Comparison of ENCODE assay signal across 8 cellular contexts in the genomic region with DNA sequence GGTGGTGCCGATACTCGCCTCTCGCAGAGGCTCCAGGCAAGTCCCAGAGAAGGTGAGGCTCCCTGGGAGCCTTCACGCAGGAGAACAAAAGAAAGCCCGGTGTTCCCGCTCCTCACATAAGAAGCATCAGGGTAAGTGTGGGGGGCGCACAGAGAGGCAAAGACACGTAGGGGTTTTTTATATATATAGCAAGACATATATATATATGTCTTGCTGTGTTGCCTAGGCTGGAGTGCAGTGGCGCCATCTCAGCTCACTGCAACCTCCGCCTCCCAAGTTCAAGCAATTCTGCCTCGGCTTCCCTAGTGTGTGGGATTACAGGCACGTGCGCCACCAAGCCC.
A peak's percentile ranks its signal among the peaks of the same experiment; 100 is the strongest.
DNase-seq lines count a peak whose midpoint lies in the region; ATAC-seq and TF ChIP-seq lines count a peak whose summit lies in the region.

No MANE protein-coding gene starts in this region.

- H3K27me3 ChIP-seq in OCI-LY1 (ENCODE audit: insufficient read depth, low read length) (peaks cover 7% of the 10 kb centered on the region; the same call in 1 of the 2 replicates), esophagus muscularis mucosa (no peaks in the 10 kb centered on the region)

- no peak for TF ChIP-seq EP300 in esophagus muscularis mucosa (IDR thresholded peaks at IDR 0.05)

- peak overlapping the region; percentile 61 for H3K4me3 Mint-ChIP-seq in T-helper 1 cell treated with Interleukin-12 subunit alpha and Interleukin-12 subunit beta and Interleukin-4 antibody, amounts not matched to agents 30 μg/mL and 1 μg/mL, for 36 hours

- H3K4me3 ChIP-seq in OCI-LY1 (ENCODE audit: low read depth, low read length, poor library complexity, severe bottlenecking) (peak overlapping the region; percentile 48), esophagus muscularis mucosa (peak overlapping the region; percentile 40 to 59 (median 48))

- H3K27me3 Mint-ChIP-seq in T-helper 1 cell treated with Interleukin-12 subunit alpha and Interleukin-12 subunit beta and Interleukin-4 antibody, amounts not matched to agents 30 μg/mL and 1 μg/mL, for 36 hours (ENCODE audit: low read depth): no peaks in the 10 kb centered on the region

- TF ChIP-seq POLR2A in esophagus muscularis mucosa (IDR thresholded peaks at IDR 0.05; ENCODE audit: low read depth): no peak

- peaks cover 35% of the 10 kb centered on the region for H3K4me1 ChIP-seq in OCI-LY1 (ENCODE audit: insufficient read depth, low read length, severe bottlenecking)
- H3K4me1 ChIP-seq in esophagus muscularis mucosa: peaks cover 11 to 33% (median 29%) of the 10 kb centered on the region in 4 donors

- 34% methylated on average over 13 of the region's 13 CpGs for WGBS in esophagus muscularis mucosa

- TF ChIP-seq CTCF in OCI-LY1 (IDR thresholded peaks at IDR 0.05; ENCODE audit: low read length) (no peak), esophagus muscularis mucosa (IDR thresholded peaks at IDR 0.05) (no peak)

- no peaks in the 10 kb centered on the region for H3F3A ChIP-seq in OCI-LY1 (ENCODE audit: insufficient read depth, low read length)

- peak; percentile 8 for ATAC-seq in stimulated activated naive CD8-positive, alpha-beta T cell treated with anti-CD3 and anti-CD28 coated beads, Interleukin-15, Interleukin-2, amounts not matched to agents 100 U/mL and 50 U/mL, for 24 hours
- no peak for ATAC-seq in HG02759 (IDR thresholded peaks at IDR 0.05; ENCODE audit: unreplicated experiment)
- no peak for ATAC-seq in HG03139 (IDR thresholded peaks at IDR 0.05; ENCODE audit: unreplicated experiment)

- no peaks in the 10 kb centered on the region for H3K36me3 Mint-ChIP-seq in T-helper 1 cell treated with Interleukin-12 subunit alpha and Interleukin-12 subunit beta and Interleukin-4 antibody, amounts not matched to agents 30 μg/mL and 1 μg/mL, for 36 hours (ENCODE audit: low read depth)

- no peaks in the 10 kb centered on the region for H4K20me1 ChIP-seq in OCI-LY1 (ENCODE audit: insufficient read depth, low read length)

- no peak for DNase-seq in T-helper 1 cell
- no peak for DNase-seq in esophagus muscularis mucosa (ENCODE audit: extremely low spot score)
- no peak for DNase-seq in stimulated activated naive CD8-positive, alpha-beta T cell treated with anti-CD3 and anti-CD28 coated beads, Interleukin-15, Interleukin-2, amounts not matched to agents 100 U/mL and 50 U/mL, for 24 hours
- DNase-seq in activated effector memory CD4-positive, alpha-beta T cell treated with anti-CD3 and anti-CD28 coated beads, Interleukin-2, amount 50 U/mL, for 16 hours: no peak

- H3K9ac ChIP-seq in OCI-LY1 (ENCODE audit: low read length): no peak overlapping the region

- intact Hi-C loops in esophagus muscularis mucosa (cut with DNase I): loop anchor here (2.0 to 10.0 kb wide), 3 partner anchors 172 to 392 kb away; partner anchors contain the start of gene CUL1

- H3K9me2 ChIP-seq in OCI-LY1 (ENCODE audit: low read depth, low read length): no peaks in the 10 kb centered on the region

- H3K9me3 Mint-ChIP-seq in T-helper 1 cell treated with Interleukin-12 subunit alpha and Interleukin-12 subunit beta and Interleukin-4 antibody, amounts not matched to agents 30 μg/mL and 1 μg/mL, for 36 hours: no peaks in the 10 kb centered on the region

- H3K27ac ChIP-seq in OCI-LY1 (ENCODE audit: low read depth, low read length, poor library complexity, severe bottlenecking): no peak overlapping the region
- peak overlapping the region; percentile 24 to 62 (median 50) for H3K27ac ChIP-seq in esophagus muscularis mucosa (replicated peaks in 1 of 4)

- H3K27ac Mint-ChIP-seq in T-helper 1 cell treated with Interleukin-12 subunit alpha and Interleukin-12 subunit beta and Interleukin-4 antibody, amounts not matched to agents 30 μg/mL and 1 μg/mL, for 36 hours: no peak overlapping the region

- H3K4me2 ChIP-seq in OCI-LY1 (ENCODE audit: low read length): peak overlapping the region; percentile 60

- peaks cover 20% of the 10 kb centered on the region for H3K4me1 Mint-ChIP-seq in T-helper 1 cell treated with Interleukin-12 subunit alpha and Interleukin-12 subunit beta and Interleukin-4 antibody, amounts not matched to agents 30 μg/mL and 1 μg/mL, for 36 hours (ENCODE audit: low read depth)

- H3K9me3 ChIP-seq in OCI-LY1 (ENCODE audit: low read length) (no peaks in the 10 kb centered on the region), esophagus muscularis mucosa (no peaks in the 10 kb centered on the region)

- no peaks in the 10 kb centered on the region for H3K79me2 ChIP-seq in OCI-LY1 (ENCODE audit: insufficient read depth, low read length)

- no peaks in the 10 kb centered on the region for H3K36me3 ChIP-seq in OCI-LY1 (ENCODE audit: insufficient read depth, low read length)
- H3K36me3 ChIP-seq in esophagus muscularis mucosa: no peaks in the 10 kb centered on the region

- H2AFZ ChIP-seq in OCI-LY1 (ENCODE audit: low read length): no peak overlapping the region
